ENCODE assay signal across 8 cellular contexts in genomic region chr2:127176371-127177311, GRCh38. TPM values are rescaled to one million over a fixed set of nuclear protein-coding genes. Genes with fewer than 3 reads are reported as not detected.
DNase-seq lines count a peak whose midpoint lies in the region; ATAC-seq and TF ChIP-seq lines count a peak whose summit lies in the region.

No MANE protein-coding gene starts in this region.

- DNase-seq in AG08396 (ENCODE audit: low spot score) (peak; percentile 50), RWPE1 (ENCODE audit: low spot score) (no peak), glutamatergic neuron (peak; percentile 38), nucleus accumbens (lab: John Stamatoyannopoulos, UW) (peak in 40 of 56 donors; percentile 16 to 81 (median 48)), NK-92 (lab: John Stamatoyannopoulos, UW; ENCODE audit: unreplicated experiment) (no peak), NCI-H748 (lab: John Stamatoyannopoulos, UW; ENCODE audit: unreplicated experiment) (no peak)
- DNase-seq in activated CD4-positive, alpha-beta memory T cell treated with anti-CD3 and anti-CD28 coated beads for 36 hours = no peak

- no peak for ATAC-seq in GM18867 (IDR thresholded peaks at IDR 0.05; ENCODE audit: unreplicated experiment)

- H3K36me3 Mint-ChIP-seq in glutamatergic neuron (ENCODE audit: unreplicated experiment) = no peaks in the 10 kb centered on the region
- H3K36me3 Mint-ChIP-seq in activated CD4-positive, alpha-beta memory T cell treated with anti-CD3 and anti-CD28 coated beads for 36 hours = no peaks in the 10 kb centered on the region

- CTCF ChIA-PET in RWPE1 (lab: Yijun Ruan, JAX) = interaction anchor here (0.6 kb wide), 2 partner anchors 90 to 111 kb away, joined by 3 to 5 read pairs; no protein-coding TSS in a partner anchor
- CTCF ChIA-PET in activated CD4-positive, alpha-beta memory T cell treated with anti-CD3 and anti-CD28 coated beads for 36 hours (lab: Charles Lee) = no interaction called here

- H3K27ac Mint-ChIP-seq in glutamatergic neuron (ENCODE audit: unreplicated experiment) = peak overlapping the region; percentile 60
- no peak overlapping the region for H3K27ac Mint-ChIP-seq in activated CD4-positive, alpha-beta memory T cell treated with anti-CD3 and anti-CD28 coated beads for 36 hours

- intact Hi-C loops in activated CD4-positive, alpha-beta memory T cell treated with anti-CD3 and anti-CD28 coated beads for 36 hours (cut with micrococcal nuclease) = no loop called here

- POLR2A ChIA-PET in RWPE1 (lab: Yijun Ruan, JAX; ENCODE audit: low non-redundant PET) = no interaction called here
- POLR2A ChIA-PET in activated CD4-positive, alpha-beta memory T cell treated with anti-CD3 and anti-CD28 coated beads for 36 hours (lab: Charles Lee) = no interaction called here

- no peak for TF ChIP-seq CTCF in RWPE1 (conservative IDR thresholded peaks at IDR 0.05; ENCODE audit: low read depth)
- no peak for TF ChIP-seq CTCF in glutamatergic neuron (IDR thresholded peaks at IDR 0.05; ENCODE audit: partially characterized antibody, unreplicated experiment)

- H3K27me3 Mint-ChIP-seq in glutamatergic neuron (ENCODE audit: unreplicated experiment) = peaks cover 6% of the 10 kb centered on the region
- H3K27me3 Mint-ChIP-seq in activated CD4-positive, alpha-beta memory T cell treated with anti-CD3 and anti-CD28 coated beads for 36 hours = peaks cover 5% of the 10 kb centered on the region

- H3K27ac ChIP-seq in RWPE1 = peak overlapping the region; percentile 65

- peaks cover 23% of the 10 kb centered on the region for H3K4me1 Mint-ChIP-seq in glutamatergic neuron (ENCODE audit: low read depth, unreplicated experiment)
- no peaks in the 10 kb centered on the region for H3K4me1 Mint-ChIP-seq in activated CD4-positive, alpha-beta memory T cell treated with anti-CD3 and anti-CD28 coated beads for 36 hours (ENCODE audit: low read depth)

- H3K9me3 Mint-ChIP-seq in glutamatergic neuron (ENCODE audit: unreplicated experiment) = peaks cover 2% of the 10 kb centered on the region
- peaks cover 9% of the 10 kb centered on the region for H3K9me3 Mint-ChIP-seq in activated CD4-positive, alpha-beta memory T cell treated with anti-CD3 and anti-CD28 coated beads for 36 hours

- peak overlapping the region; percentile 26 for H3K4me3 Mint-ChIP-seq in glutamatergic neuron (ENCODE audit: unreplicated experiment)
- no peak overlapping the region for H3K4me3 Mint-ChIP-seq in activated CD4-positive, alpha-beta memory T cell treated with anti-CD3 and anti-CD28 coated beads for 36 hours

RNA-seq across cellular contexts. Expression of gene CYP27C1, which starts 43.5 kb away (rescaled TPM):
- total RNA-seq in glutamatergic neuron (ENCODE audit: unreplicated experiment) = 4.3 TPM
- not detected for total RNA-seq in activated CD4-positive, alpha-beta memory T cell treated with anti-CD3 and anti-CD28 coated beads for 36 hours

Comparison
In these comparisons a context has a peak if more than half of its experiments do, and no peak if none do; other contexts are left out.
1. DNase-seq: peak in AG08396 (single experiment), glutamatergic neuron (single experiment) and nucleus accumbens (40 of 56); none in RWPE1 (single experiment), activated CD4-positive, alpha-beta memory T cell treated with anti-CD3 and anti-CD28 coated beads for 36 hours (single experiment), NK-92 (single experiment) and NCI-H748 (single experiment).